Comparison of ENCODE assay signal across 16 cellular contexts in genomic region chr20:56371977-56372376, GRCh38. TPM values are rescaled to one million over a fixed set of nuclear protein-coding genes. Genes with fewer than 3 reads are reported as not detected.
"Had no signal": no experiment of that assay in that cellular context is flagged by ENCODE, and none has a peak within 500 bp of the region (broad histone marks: within the 10 kb centered on the region; RNA-seq: fewer than 3 reads in every experiment).

No MANE protein-coding gene starts in this region.

- DNase-seq: central memory CD4-positive, alpha-beta T cell; effector CD4-positive, alpha-beta T cell; endodermal cell; foreskin melanocyte; left lung; mesenchymal stem cell; midbrain; naive thymus-derived CD4-positive, alpha-beta T cell; nephron progenitor cell; psoas muscle; retina; stimulated activated CD4-positive, alpha-beta T cell treated with anti-CD3 and anti-CD28 coated beads, Interleukin-4, amount 100 ng/mL, for 24 hours; stimulated activated naive CD4-positive, alpha-beta T cell treated with Interleukin-2 at 50 U/mL for 16 hours had no signal

- H3K4me3 Mint-ChIP-seq: endodermal cell; naive thymus-derived CD4-positive, alpha-beta T cell; nephron progenitor cell; type B pancreatic cell had no signal

- ATAC-seq: left lung; naive thymus-derived CD4-positive, alpha-beta T cell; psoas muscle had no signal

- H3K4me1 Mint-ChIP-seq: endodermal cell, nephron progenitor cell had no signal

- H3K27me3 Mint-ChIP-seq: naive thymus-derived CD4-positive, alpha-beta T cell; type B pancreatic cell had no signal

- H3K27ac Mint-ChIP-seq: endodermal cell; naive thymus-derived CD4-positive, alpha-beta T cell; nephron progenitor cell; type B pancreatic cell had no signal

- H3K9me3 Mint-ChIP-seq: endodermal cell; naive thymus-derived CD4-positive, alpha-beta T cell; nephron progenitor cell; type B pancreatic cell had no signal

RNA-seq across cellular contexts. Expression of gene CASS4, which starts 40.1 kb away (rescaled TPM):
- total RNA-seq: endodermal cell, endothelial cell of umbilical vein, glomerular endothelial cell had no signal
